Comparison of ENCODE assay signal across 8 cellular contexts in the genomic region with DNA sequence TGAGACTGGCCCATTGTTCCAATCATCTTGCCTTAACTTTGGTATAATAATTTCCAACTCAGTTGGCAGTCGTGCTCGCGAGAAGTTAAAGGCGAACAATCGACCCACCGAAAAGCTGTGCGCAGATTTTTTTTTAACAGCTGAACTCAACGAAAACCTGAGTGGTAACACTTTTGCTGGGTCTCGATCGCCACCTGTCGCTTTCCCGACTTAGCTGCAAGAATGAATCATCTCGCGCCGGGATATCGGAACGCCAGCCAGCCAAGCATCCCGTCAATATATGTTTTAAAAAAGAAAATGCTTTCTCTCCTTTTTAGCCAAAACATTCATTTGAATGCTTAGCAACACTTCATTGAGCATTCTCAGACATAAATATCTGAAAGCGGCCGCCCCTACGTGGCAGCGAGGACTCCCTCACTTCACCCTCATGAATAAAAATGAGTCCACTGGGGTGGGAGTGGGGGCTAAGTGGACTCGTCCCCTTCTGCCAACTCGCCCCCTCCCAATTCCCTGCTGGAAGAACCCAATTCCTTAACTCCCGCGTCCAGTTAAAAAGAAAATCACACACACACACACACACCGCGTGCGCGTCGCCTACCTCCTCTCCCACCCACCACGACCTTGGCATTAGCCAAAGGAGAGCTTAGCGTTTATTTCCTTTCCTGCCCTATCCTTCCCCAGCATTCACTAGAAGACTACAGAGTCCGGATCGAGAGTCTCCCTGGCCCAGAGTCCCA. TPM values are rescaled to one million over a fixed set of nuclear protein-coding genes. Genes with fewer than 3 reads are reported as not detected.
DNase-seq lines count a peak whose midpoint lies in the region; ATAC-seq and TF ChIP-seq lines count a peak whose summit lies in the region.

No MANE protein-coding gene starts in this region.

- no TSS peak for BruUV-seq in PC-3 (replicated peaks; lab: Mats Ljungman, UMichigan)

- H3K4me2 ChIP-seq in PC-3 (ENCODE audit: low read length): peak overlapping the region; percentile 98

- intact Hi-C loops in PC-3 (cut with micrococcal nuclease): loop anchor here (1.0 to 10.0 kb wide), 8 partner anchors 102 to 1350 kb away; no protein-coding TSS in a partner anchor
- intact Hi-C loops in body of pancreas (cut with DNase I): loop anchor here (10.0 kb wide), 2 partner anchors 790 to 1110 kb away; no protein-coding TSS in a partner anchor
- intact Hi-C loops in prostate gland (cut with DNase I): loop anchor here (2.0 to 5.0 kb wide), 2 partner anchors 107 to 794 kb away; no protein-coding TSS in a partner anchor

- H3K4me3 ChIP-seq in PC-3 (ENCODE audit: low read length) (peak overlapping the region; percentile 98), body of pancreas (no peak overlapping the region), prostate gland (peak overlapping the region; percentile 37 to 38)

- peaks cover 56% of the 10 kb centered on the region for H3K79me2 ChIP-seq in PC-3 (ENCODE audit: low read length)

- no peaks in the 10 kb centered on the region for H3K36me3 ChIP-seq in PC-3 (ENCODE audit: low read depth, low read length)
- H3K36me3 ChIP-seq in body of pancreas (replicated peaks in 1 of 2; ENCODE audit: insufficient read depth in 1 of 2, low read depth in 2 of 2): no peaks in the 10 kb centered on the region
- no peaks in the 10 kb centered on the region for H3K36me3 ChIP-seq in prostate gland

- H3K9ac ChIP-seq in PC-3 (ENCODE audit: low read length): peak overlapping the region; percentile 59

- TF ChIP-seq CTCF in PC-3 (conservative IDR thresholded peaks at IDR 0.05; ENCODE audit: low read depth, low read length) (peak; percentile 69), body of pancreas (IDR thresholded peaks at IDR 0.05) (peak; percentile 60 to 84 (median 71)), prostate gland (IDR thresholded peaks at IDR 0.05) (peak; percentile 24 to 71 (median 61))

- H3K27ac ChIP-seq in PC-3 (ENCODE audit: low read length) (peak overlapping the region; percentile 42), body of pancreas (peak overlapping the region in 1 of 4 donors; percentile 37), prostate gland (peak overlapping the region; percentile 41 to 60)

- H3K4me1 ChIP-seq in PC-3 (ENCODE audit: insufficient read depth, low read length) (peaks cover 13% of the 10 kb centered on the region), body of pancreas (peaks cover 47% of the 10 kb centered on the region), prostate gland (replicated peaks) (no peaks in the 10 kb centered on the region)

- H3K9me2 ChIP-seq in PC-3 (replicated peaks; ENCODE audit: low read length): no peaks in the 10 kb centered on the region

- TF ChIP-seq POLR2A in body of pancreas (IDR thresholded peaks at IDR 0.05): no peak
- TF ChIP-seq POLR2A in prostate gland (IDR thresholded peaks at IDR 0.05): no peak

- CTCF ChIA-PET in PC-3 (lab: Charles Lee): interaction anchor here (0.6 to 1.5 kb wide), 7 partner anchors 139 to 1151 kb away, joined by 3 to 8 read pairs (median 4); no protein-coding TSS in a partner anchor

- POLR2A ChIA-PET in PC-3 (lab: Charles Lee; ENCODE audit: unreplicated experiment): interaction anchor here (0.5 to 0.6 kb wide), 2 partner anchors 207 to 447 kb away, joined by 3 to 6 read pairs; no protein-coding TSS in a partner anchor

- H3K9me3 ChIP-seq in PC-3 (ENCODE audit: low read length): no peaks in the 10 kb centered on the region
- H3K9me3 ChIP-seq in body of pancreas: no peaks in the 10 kb centered on the region
- no peaks in the 10 kb centered on the region for H3K9me3 ChIP-seq in prostate gland

- H3F3A ChIP-seq in PC-3 (ENCODE audit: low read length, unreplicated experiment): no peaks in the 10 kb centered on the region

- peak; percentile 23 for DNase-seq in DMS 273 treated with DMSO at 0.1 percent for 48 hours (lab: John Stamatoyannopoulos, UW)
- peak; percentile 78 for DNase-seq in HT1080 (ENCODE audit: low read depth)
- DNase-seq in PC-3: peak; percentile 86
- peak; percentile 75 to 78 (median 76) for DNase-seq in body of pancreas
- peak; percentile 33 to 34 for DNase-seq in hippocampal formation (lab: John Stamatoyannopoulos, UW)
- DNase-seq in prostate gland (ENCODE audit: low spot score): peak; percentile 49
- no peak for DNase-seq in NK-92 (lab: John Stamatoyannopoulos, UW; ENCODE audit: unreplicated experiment)

- no peaks in the 10 kb centered on the region for H4K20me1 ChIP-seq in PC-3 (ENCODE audit: low read length)

- no peaks in the 10 kb centered on the region for H3K27me3 ChIP-seq in PC-3 (ENCODE audit: low read length)
- peaks cover 0 to 32% of the 10 kb centered on the region in 2 donors for H3K27me3 ChIP-seq in body of pancreas
- peaks cover 3% of the 10 kb centered on the region for H3K27me3 ChIP-seq in prostate gland (replicated peaks; ENCODE audit: insufficient read depth)

- WGBS in body of pancreas, 2 donors: 2 to 7% methylated on average over 35 of the region's 35 CpGs
- under 1% methylated on average over 35 of the region's 35 CpGs for WGBS in prostate gland

- ATAC-seq in PC-3 (peak; percentile 10), body of pancreas (peak; percentile 54), GM21423 (IDR thresholded peaks at IDR 0.05; ENCODE audit: unreplicated experiment) (no peak)

- H2AFZ ChIP-seq in PC-3 (ENCODE audit: low read length): peak overlapping the region; percentile 94

RNA-seq across cellular contexts. Expression of gene COL12A1, which starts 1.5 kb away (rescaled TPM):
- total RNA-seq in HT1080 (2014; rRNA removed; shearing (Covaris generic)): 9.7 and 12.6 TPM in 2 replicates
- 4.4 and 7.0 TPM in 2 replicates for polyA plus RNA-seq in HT1080 (2015; cell fraction: cytosol; rRNA removed)
- 122 and 123 TPM in 2 replicates for polyA plus RNA-seq in HT1080 (2015; cell fraction: nucleus; rRNA removed)
- 24.2 and 41.2 TPM in 2 replicates for total RNA-seq in PC-3 (2014; rRNA removed)
- 10 to 100 TPM; 34.0 to 35.3 TPM for total RNA-seq in body of pancreas
- 10 to 100 TPM in 1 of 2 donors, 1 to 10 TPM in 1; 8.6 to 40.6 TPM for total RNA-seq in prostate gland

RNA-seq across cellular contexts. Expression of gene COX7A2, which starts 39.2 kb away (rescaled TPM):
- 148 and 301 TPM in 2 replicates for total RNA-seq in HT1080 (2014; rRNA removed; shearing (Covaris generic))
- polyA plus RNA-seq in HT1080 (2015; cell fraction: cytosol; rRNA removed): 339 and 971 TPM in 2 replicates
- 140 and 162 TPM in 2 replicates for polyA plus RNA-seq in HT1080 (2015; cell fraction: nucleus; rRNA removed)
- total RNA-seq in PC-3 (2014; rRNA removed) (160 and 172 TPM in 2 replicates), body of pancreas (100 to 1,000 TPM in 1 of 2 donors, 10 to 100 TPM in 1; 50.1 to 139 TPM), prostate gland (100 to 1,000 TPM; 136 to 724 TPM)

Comparison
In these comparisons a context has a peak if more than half of its experiments do, and no peak if none do; other contexts are left out.
1. H3K4me3 ChIP-seq: peak in PC-3 (single experiment) and prostate gland (2 of 2); none in body of pancreas (0 of 2).
2. Peak in every context shown above with its lines, with median percentiles within 50 percentile points of each other: CTCF ChIP-seq.